9 cellular contexts compared by ENCODE assay signal in the genomic region with DNA sequence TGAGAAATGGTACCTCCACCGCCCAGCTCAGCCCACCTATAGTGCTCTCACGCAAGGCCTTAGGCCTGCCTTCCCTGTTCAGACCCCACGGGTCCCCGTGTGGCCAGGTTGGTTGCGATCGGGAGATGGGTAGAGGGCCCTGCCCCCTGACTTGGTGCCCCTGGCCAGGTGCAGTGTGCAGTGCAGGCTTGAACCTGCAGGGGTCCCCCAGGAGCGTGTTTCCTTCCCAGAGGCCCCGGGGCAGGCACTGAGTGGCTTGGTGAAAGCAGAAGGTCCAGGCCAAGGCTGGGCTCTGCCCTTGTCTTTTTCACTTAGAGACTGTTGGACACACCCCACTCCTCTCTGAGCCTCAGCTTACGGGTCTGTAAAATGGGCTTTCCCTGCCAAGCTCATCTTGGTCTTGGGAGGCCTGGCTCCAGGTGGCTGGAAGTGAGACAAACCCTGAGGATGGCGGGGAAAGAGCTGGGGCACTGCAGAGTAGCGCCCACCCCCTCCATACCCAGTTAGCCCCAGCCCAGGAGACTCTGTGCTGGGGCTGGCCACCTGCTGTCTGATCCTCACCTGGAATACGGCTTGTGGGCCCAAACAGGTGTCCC. TPM values are rescaled to one million over a fixed set of nuclear protein-coding genes. Genes with fewer than 3 reads are reported as not detected.
DNase-seq lines count a peak whose midpoint lies in the region; ATAC-seq, FAIRE-seq and TF ChIP-seq lines count a peak whose summit lies in the region.
"Had no signal": no experiment of that assay in that cellular context is flagged by ENCODE, and none has a peak within 500 bp of the region (broad histone marks: within the 10 kb centered on the region; RNA-seq: fewer than 3 reads in every experiment).

No MANE protein-coding gene starts in this region.

- DNase-seq in GM10248 (ENCODE audit: extremely low spot score) (no peak), Karpas-422 (peak; percentile 77), naive B cell (no peak), kidney (no peak), NCI-H2029 treated with DMSO at 0.1 percent for 48 hours (lab: John Stamatoyannopoulos, UW) (no peak)
- peak; percentile 52 for DNase-seq in activated naive CD4-positive, alpha-beta T cell treated with anti-CD3 and anti-CD28 coated beads for 36 hours
- DNase-seq: NCI-H1694 had no signal

- H3K27me3 Mint-ChIP-seq in activated naive CD4-positive, alpha-beta T cell treated with anti-CD3 and anti-CD28 coated beads for 36 hours (ENCODE audit: low read depth) = no peaks in the 10 kb centered on the region
- H3K27me3 Mint-ChIP-seq in naive B cell = peaks cover 8 to 28% (median 11%) of the 10 kb centered on the region in 3 donors

- peak; percentile 29 for TF ChIP-seq CTCF in GM10248 (IDR thresholded peaks at IDR 0.05; ENCODE audit: control extremely low read depth, extremely low read depth, low read depth, missing control alignments)
- no peak for TF ChIP-seq CTCF in kidney (IDR thresholded peaks at IDR 0.05; ENCODE audit: borderline replicate concordance, extremely low read depth, insufficient read depth)

- no peaks in the 10 kb centered on the region for H3K36me3 ChIP-seq in Karpas-422 (ENCODE audit: insufficient read depth, low read length)
- no peaks in the 10 kb centered on the region for H3K36me3 ChIP-seq in kidney (ENCODE audit: control insufficient read depth in 1 of 2, insufficient read depth in 2 of 2, low read length in 2 of 2)

- peak; percentile 63 to 66 for ATAC-seq in naive B cell (ENCODE audit: low read depth in 2 of 2)
- ATAC-seq in GM18873 (IDR thresholded peaks at IDR 0.05; ENCODE audit: low FRiP score, unreplicated experiment) = no peak
- ATAC-seq in HG03025 (IDR thresholded peaks at IDR 0.05; ENCODE audit: low FRiP score, unreplicated experiment) = no peak

- H3K27ac ChIP-seq in Karpas-422 (ENCODE audit: low read length) (no peak overlapping the region), kidney (ENCODE audit: low read depth in 2 of 2, low read length in 2 of 2) (no peak overlapping the region)

- CTCF ChIA-PET in GM10248 (lab: Yijun Ruan, JAX) = interaction anchor here (0.7 to 2.1 kb wide), 4 partner anchors 8 to 21 kb away, joined by 3 to 9 read pairs (median 3); partner anchors contain the start of gene HES5
- CTCF ChIA-PET in activated naive CD4-positive, alpha-beta T cell treated with anti-CD3 and anti-CD28 coated beads for 36 hours (lab: Charles Lee) = interaction anchor here (1.5 to 1.9 kb wide), 2 partner anchors 9 to 22 kb away, joined by 3 to 4 read pairs; partner anchors contain the start of gene HES5

- H3K9ac ChIP-seq in Karpas-422 (ENCODE audit: low read length) = no peak overlapping the region
- no peak overlapping the region for H3K9ac ChIP-seq in kidney (ENCODE audit: low read length in 2 of 2)

- no peaks in the 10 kb centered on the region for H3K36me3 Mint-ChIP-seq in activated naive CD4-positive, alpha-beta T cell treated with anti-CD3 and anti-CD28 coated beads for 36 hours (ENCODE audit: low read depth)
- no peaks in the 10 kb centered on the region for H3K36me3 Mint-ChIP-seq in naive B cell

- intact Hi-C loops in activated naive CD4-positive, alpha-beta T cell treated with anti-CD3 and anti-CD28 coated beads for 36 hours (cut with micrococcal nuclease) = no loop called here
- intact Hi-C loops in kidney (cut with DNase I) = no loop called here

- H3K4me2 ChIP-seq in Karpas-422 (ENCODE audit: low read depth, low read length, poor library complexity, severe bottlenecking) = no peak overlapping the region

- H3K4me1 Mint-ChIP-seq in activated naive CD4-positive, alpha-beta T cell treated with anti-CD3 and anti-CD28 coated beads for 36 hours (ENCODE audit: low read depth) = peaks cover 2% of the 10 kb centered on the region
- H3K4me1 Mint-ChIP-seq in naive B cell = peaks cover 0 to 2% (median 0%) of the 10 kb centered on the region in 3 donors

- no peaks in the 10 kb centered on the region for H3K9me3 Mint-ChIP-seq in activated naive CD4-positive, alpha-beta T cell treated with anti-CD3 and anti-CD28 coated beads for 36 hours
- no peaks in the 10 kb centered on the region for H3K9me3 Mint-ChIP-seq in naive B cell

- H3K4me1 ChIP-seq in Karpas-422 (ENCODE audit: low read length) (no peaks in the 10 kb centered on the region), kidney (ENCODE audit: control insufficient read depth in 1 of 2, insufficient read depth in 1 of 2, low read depth in 1 of 2, low read length in 2 of 2) (peaks cover 0 to 5% of the 10 kb centered on the region in 2 donors)

- FAIRE-seq in kidney (lab: Jason Lieb, UNC) = no peak

- H3K27me3 ChIP-seq in Karpas-422 (ENCODE audit: low read length) = no peaks in the 10 kb centered on the region

- POLR2A ChIA-PET in GM10248 (lab: Yijun Ruan, JAX) = no interaction called here

- no peak overlapping the region for H3K4me3 Mint-ChIP-seq in activated naive CD4-positive, alpha-beta T cell treated with anti-CD3 and anti-CD28 coated beads for 36 hours
- H3K4me3 Mint-ChIP-seq in naive B cell = no peak overlapping the region

- no peaks in the 10 kb centered on the region for H4K20me1 ChIP-seq in Karpas-422 (ENCODE audit: insufficient read depth, low read depth, low read length)

- H3K9me3 ChIP-seq in Karpas-422 (ENCODE audit: low read length) = no peaks in the 10 kb centered on the region
- no peaks in the 10 kb centered on the region for H3K9me3 ChIP-seq in kidney (ENCODE audit: control insufficient read depth in 1 of 2, low read length in 2 of 2)

- no peak overlapping the region for H2AFZ ChIP-seq in Karpas-422 (ENCODE audit: low read length)

- no peak overlapping the region for H3K4me3 ChIP-seq in Karpas-422 (ENCODE audit: low read length)
- H3K4me3 ChIP-seq in kidney (ENCODE audit: low read length in 2 of 2) = no peak overlapping the region

- H3K27ac Mint-ChIP-seq in activated naive CD4-positive, alpha-beta T cell treated with anti-CD3 and anti-CD28 coated beads for 36 hours = no peak overlapping the region
- H3K27ac Mint-ChIP-seq in naive B cell = no peak overlapping the region

- H3K9me2 ChIP-seq in Karpas-422 (replicated peaks; ENCODE audit: insufficient read depth, low read length) = no peaks in the 10 kb centered on the region

- H3K79me2 ChIP-seq in Karpas-422 (ENCODE audit: low read length) = no peaks in the 10 kb centered on the region

RNA-seq across cellular contexts. Expression of gene HES5, which starts 9.3 kb away (rescaled TPM):
- not detected in 2 replicates for total RNA-seq in Karpas-422 (2014; rRNA removed; shearing (Covaris generic); ENCODE audit: low replicate concordance)
- not detected for total RNA-seq in activated naive CD4-positive, alpha-beta T cell treated with anti-CD3 and anti-CD28 coated beads for 36 hours
- not detected for polyA plus RNA-seq in naive B cell (ENCODE audit: low read depth in 6 of 6)
- total RNA-seq in kidney = 0.44 TPM
- not detected for polyA plus RNA-seq in kidney (ENCODE audit: insufficient read depth, low read depth, low replicate concordance)

RNA-seq across cellular contexts. Expression of gene PANK4, which starts 13.0 kb away (rescaled TPM):
- 25.1 and 25.8 TPM in 2 replicates for total RNA-seq in Karpas-422 (2014; rRNA removed; shearing (Covaris generic); ENCODE audit: low replicate concordance)
- 10 to 100 TPM; 46.6 to 51.4 TPM for total RNA-seq in activated naive CD4-positive, alpha-beta T cell treated with anti-CD3 and anti-CD28 coated beads for 36 hours
- polyA plus RNA-seq in naive B cell (ENCODE audit: low read depth in 6 of 6) (10 to 100 TPM in 3 of 6 donors, 1 to 10 TPM in 3; 8.6 to 22.2 (median 9.9) TPM), kidney (ENCODE audit: insufficient read depth, low read depth, low replicate concordance) (13.3 TPM)
- 33.7 TPM for total RNA-seq in kidney

RNA-seq across cellular contexts. Expression of gene TNFRSF14, which starts 16.8 kb away (rescaled TPM):
- 10.3 and 15.6 TPM in 2 replicates for total RNA-seq in Karpas-422 (2014; rRNA removed; shearing (Covaris generic); ENCODE audit: low replicate concordance)
- total RNA-seq in activated naive CD4-positive, alpha-beta T cell treated with anti-CD3 and anti-CD28 coated beads for 36 hours = 100 to 1,000 TPM; 120 to 123 TPM
- polyA plus RNA-seq in naive B cell (ENCODE audit: low read depth in 6 of 6) (10 to 100 TPM; 40.7 to 75.6 (median 50.4) TPM), kidney (ENCODE audit: insufficient read depth, low read depth, low replicate concordance) (99.1 TPM)
- 95.0 TPM for total RNA-seq in kidney

RNA-seq across cellular contexts. Expression of gene PRXL2B, which starts 47.2 kb away (rescaled TPM):
- total RNA-seq in Karpas-422 (2014; rRNA removed; shearing (Covaris generic); ENCODE audit: low replicate concordance) = 0.89 and 0.90 TPM in 2 replicates
- total RNA-seq in activated naive CD4-positive, alpha-beta T cell treated with anti-CD3 and anti-CD28 coated beads for 36 hours = 10 to 100 TPM; 21.8 to 22.1 TPM
- polyA plus RNA-seq in naive B cell (ENCODE audit: low read depth in 6 of 6) (10 to 100 TPM; 11.6 to 18.6 (median 13.7) TPM), kidney (ENCODE audit: insufficient read depth, low read depth, low replicate concordance) (25.6 TPM)
- total RNA-seq in kidney = 39.5 TPM

Comparison
In these comparisons a context has a peak if more than half of its experiments do, and no peak if none do; other contexts are left out.
1. DNase-seq: peak in Karpas-422 (single experiment) and activated naive CD4-positive, alpha-beta T cell treated with anti-CD3 and anti-CD28 coated beads for 36 hours (single experiment); none in GM10248 (single experiment), naive B cell (single experiment), kidney (single experiment) and NCI-H2029 treated with DMSO at 0.1 percent for 48 hours (single experiment).
2. ATAC-seq: peak in naive B cell (2 of 2); none in GM18873 (single experiment) and HG03025 (single experiment).